Comparison of ENCODE assay signal across 13 cellular contexts in genomic region chr7:117673367-117673766, GRCh38.
A peak's percentile ranks its signal among the peaks of the same experiment; 100 is the strongest.
DNase-seq lines count a peak whose midpoint lies in the region; ATAC-seq and TF ChIP-seq lines count a peak whose summit lies in the region.
"Had no signal": no experiment of that assay in that cellular context is flagged by ENCODE, and none has a peak within 500 bp of the region (broad histone marks: within the 10 kb centered on the region; RNA-seq: fewer than 3 reads in every experiment).

No MANE protein-coding gene starts in this region.

- no peak overlapping the region for H3K4me3 ChIP-seq in GM23248
- H3K4me3 ChIP-seq: ovary had no signal

- no peaks in the 10 kb centered on the region for H3K36me3 ChIP-seq in GM23248 (ENCODE audit: low read depth)
- H3K36me3 ChIP-seq: ovary had no signal

- no peak overlapping the region for H3K27ac Mint-ChIP-seq in stimulated activated effector memory CD8-positive, alpha-beta T cell treated with anti-CD3 and anti-CD28 coated beads, Interleukin-12 subunit alpha, Interleukin-12 subunit beta, amount 100 ng/mL, for 72 hours
- H3K27ac Mint-ChIP-seq: activated CD8-positive, alpha-beta memory T cell treated with anti-CD3 and anti-CD28 coated beads, Interleukin-2, amount 10 ng/mL, durations not matched to agents 7 days and 5 days had no signal

- 23 to 34% methylated on average over 14 of the region's 14 CpGs for WGBS in GM23248 (ENCODE audit: low coverage in 1 of 2, low lambda C conversion rate in 2 of 2, missing lambda C conversion rate in 2 of 2), 2 experiments

- no peaks in the 10 kb centered on the region for H3K79me2 ChIP-seq in GM23248 (ENCODE audit: insufficient read depth)

- H3K9me3 ChIP-seq in GM23248 (ENCODE audit: low read depth): no peaks in the 10 kb centered on the region
- H3K9me3 ChIP-seq: ovary had no signal

- no peaks in the 10 kb centered on the region for H3K9me2 ChIP-seq in GM23248 (ENCODE audit: insufficient read depth)

- H3K36me3 Mint-ChIP-seq in stimulated activated effector memory CD8-positive, alpha-beta T cell treated with anti-CD3 and anti-CD28 coated beads, Interleukin-12 subunit alpha, Interleukin-12 subunit beta, amount 100 ng/mL, for 72 hours: no peaks in the 10 kb centered on the region
- H3K36me3 Mint-ChIP-seq: activated CD8-positive, alpha-beta memory T cell treated with anti-CD3 and anti-CD28 coated beads, Interleukin-2, amount 10 ng/mL, durations not matched to agents 7 days and 5 days had no signal

- H2AFZ ChIP-seq in GM23248: no peak overlapping the region

- ATAC-seq in GM18870 (IDR thresholded peaks at IDR 0.05; ENCODE audit: unreplicated experiment): no peak
- ATAC-seq in stimulated activated effector memory CD8-positive, alpha-beta T cell treated with anti-CD3 and anti-CD28 coated beads, Interleukin-12 subunit alpha, Interleukin-12 subunit beta, amount 100 ng/mL, for 72 hours: no peak
- ATAC-seq in GM18520 (IDR thresholded peaks at IDR 0.05; ENCODE audit: unreplicated experiment): no peak
- ATAC-seq: activated CD8-positive, alpha-beta memory T cell treated with anti-CD3 and anti-CD28 coated beads, Interleukin-2, amount 10 ng/mL, durations not matched to agents 7 days and 5 days had no signal

- TF ChIP-seq CTCF in VCaP (conservative IDR thresholded peaks at IDR 0.05): no peak

- DNase-seq in GM23248 (peak; percentile 18), hippocampal formation (lab: John Stamatoyannopoulos, UW) (peak; percentile 64 to 67), posterior cingulate gyrus (peak; percentile 39 to 91 (median 60)), NCI-H1436 treated with DMSO at 0.1 percent for 48 hours (lab: John Stamatoyannopoulos, UW) (no peak)
- no peak for DNase-seq in stimulated activated effector memory CD8-positive, alpha-beta T cell treated with anti-CD3 and anti-CD28 coated beads, Interleukin-12 subunit alpha, Interleukin-12 subunit beta, amount 100 ng/mL, for 72 hours (ENCODE audit: low spot score in 2 of 2)
- DNase-seq: activated CD8-positive, alpha-beta memory T cell treated with anti-CD3 and anti-CD28 coated beads, Interleukin-2, amount 10 ng/mL, durations not matched to agents 7 days and 5 days; DMS 273 treated with DMSO at 0.1 percent for 48 hours; effector CD4-positive, alpha-beta T cell had no signal

- H4K20me1 ChIP-seq in GM23248 (ENCODE audit: insufficient read depth): no peaks in the 10 kb centered on the region

- no peak overlapping the region for H3K9ac ChIP-seq in GM23248

- no peak overlapping the region for H3K4me2 ChIP-seq in GM23248 (ENCODE audit: unreplicated experiment)

- intact Hi-C loops in posterior cingulate gyrus (cut with DNase I): loop anchor here (5.0 kb wide), 2 partner anchors 216 to 434 kb away; no protein-coding TSS in a partner anchor

- H3K9me3 Mint-ChIP-seq in stimulated activated effector memory CD8-positive, alpha-beta T cell treated with anti-CD3 and anti-CD28 coated beads, Interleukin-12 subunit alpha, Interleukin-12 subunit beta, amount 100 ng/mL, for 72 hours: no peaks in the 10 kb centered on the region

- no peaks in the 10 kb centered on the region for H3F3A ChIP-seq in GM23248 (ENCODE audit: insufficient read depth)

- no peak overlapping the region for H3K4me3 Mint-ChIP-seq in stimulated activated effector memory CD8-positive, alpha-beta T cell treated with anti-CD3 and anti-CD28 coated beads, Interleukin-12 subunit alpha, Interleukin-12 subunit beta, amount 100 ng/mL, for 72 hours
- H3K4me3 Mint-ChIP-seq: activated CD8-positive, alpha-beta memory T cell treated with anti-CD3 and anti-CD28 coated beads, Interleukin-2, amount 10 ng/mL, durations not matched to agents 7 days and 5 days had no signal

- no peaks in the 10 kb centered on the region for H3K4me1 Mint-ChIP-seq in stimulated activated effector memory CD8-positive, alpha-beta T cell treated with anti-CD3 and anti-CD28 coated beads, Interleukin-12 subunit alpha, Interleukin-12 subunit beta, amount 100 ng/mL, for 72 hours
- H3K4me1 Mint-ChIP-seq: activated CD8-positive, alpha-beta memory T cell treated with anti-CD3 and anti-CD28 coated beads, Interleukin-2, amount 10 ng/mL, durations not matched to agents 7 days and 5 days had no signal

- peaks cover 11% of the 10 kb centered on the region for H3K27me3 ChIP-seq in GM23248 (replicated peaks; ENCODE audit: insufficient read depth)
- H3K27me3 ChIP-seq: ovary had no signal

- H3K27ac ChIP-seq in GM23248 (no peak overlapping the region), VCaP (peak overlapping the region; percentile 96)
- H3K27ac ChIP-seq: HL-60, ovary had no signal

- in situ Hi-C loops in GM23248 (cut with MboI): no loop called here

- no peaks in the 10 kb centered on the region for H3K4me1 ChIP-seq in GM23248 (ENCODE audit: insufficient read depth)

Comparison
In these comparisons a context has a peak if more than half of its experiments do, and no peak if none do; other contexts are left out.
1. DNase-seq: peak in GM23248 (single experiment), hippocampal formation (2 of 2) and posterior cingulate gyrus (10 of 10); none in stimulated activated effector memory CD8-positive, alpha-beta T cell treated with anti-CD3 and anti-CD28 coated beads, Interleukin-12 subunit alpha, Interleukin-12 subunit beta, amount 100 ng/mL, for 72 hours (0 of 2) and NCI-H1436 treated with DMSO at 0.1 percent for 48 hours (single experiment).